ENCODE assay signal across 6 cellular contexts in the genomic region with DNA sequence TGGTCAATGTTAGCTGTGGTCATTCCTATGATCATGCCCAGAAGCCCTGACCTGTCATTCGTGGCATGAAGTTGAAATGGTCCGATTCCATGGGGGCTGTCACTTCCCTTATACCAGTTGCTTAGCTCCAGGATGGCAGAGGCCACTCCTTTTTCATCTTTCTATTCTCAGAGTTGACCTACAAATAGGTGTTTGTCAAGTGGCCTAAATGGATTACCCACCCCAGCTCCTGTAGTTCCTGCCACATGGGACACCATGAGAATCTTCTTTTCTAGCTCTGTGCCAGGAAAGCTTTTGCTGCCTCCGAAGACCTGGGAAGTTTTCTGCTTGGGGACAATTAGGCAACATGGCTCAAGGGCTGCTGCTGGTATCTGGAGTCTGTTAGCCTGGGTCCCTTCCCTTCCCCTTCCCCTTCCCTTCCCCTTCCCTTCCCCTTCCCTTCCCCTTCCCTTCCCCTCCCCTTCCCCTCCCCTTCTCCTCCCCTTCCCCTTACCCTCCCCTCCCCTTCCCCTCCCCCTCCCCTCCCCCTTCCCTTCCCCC. TPM values are rescaled to one million over a fixed set of nuclear protein-coding genes. Genes with fewer than 3 reads are reported as not detected.
"Had no signal": no experiment of that assay in that cellular context is flagged by ENCODE, and none has a peak within 500 bp of the region (broad histone marks: within the 10 kb centered on the region; RNA-seq: fewer than 3 reads in every experiment).

No MANE protein-coding gene starts in this region.

RNA-seq across cellular contexts. Expression of gene SPDYE3, which starts 25.4 kb away (rescaled TPM):
- total RNA-seq: LHCN-M2, MCF 10A, NCI-H460, PC-3, Right ventricle myocardium inferior, RPMI7951 had no signal
